In genomic region chr14:22599349-22599748, GRCh38 we compare ENCODE assay signal across 8 cellular contexts. TPM values are rescaled to one million over a fixed set of nuclear protein-coding genes. Genes with fewer than 3 reads are reported as not detected.
DNase-seq lines count a peak whose midpoint lies in the region; ATAC-seq and TF ChIP-seq lines count a peak whose summit lies in the region.

No MANE protein-coding gene starts in this region.

- no peak overlapping the region for H2BK15ac ChIP-seq in neuronal stem cell (ENCODE audit: low read length)

- no peak overlapping the region for H2AFZ ChIP-seq in neuronal stem cell (ENCODE audit: low read length)

- DNase-seq in AG04449 (ENCODE audit: low read depth, low spot score) (no peak), LNCaP clone FGC (ENCODE audit: low read depth) (no peak), natural killer cell (no peak), neuronal stem cell (ENCODE audit: low spot score) (no peak), RPMI8226 (no peak), NCI-H2107 (lab: John Stamatoyannopoulos, UW) (no peak)

- H3K27me3 ChIP-seq in duodenal mucosa (ENCODE audit: control insufficient read depth in 1 of 2, insufficient read depth in 2 of 2, low read length in 2 of 2) (no peaks in the 10 kb centered on the region), neuronal stem cell (ENCODE audit: control insufficient read depth in 3 of 3, insufficient read depth in 3 of 3, low read depth in 1 of 3, low read length in 3 of 3) (peaks cover 0 to 34% (median 0%) of the 10 kb centered on the region in 3 experiments)

- H3K4me1 ChIP-seq in duodenal mucosa (ENCODE audit: control insufficient read depth in 1 of 2, insufficient read depth in 2 of 2, low read length in 2 of 2) (peaks cover 12 to 19% of the 10 kb centered on the region in 2 donors), neuronal stem cell (ENCODE audit: control insufficient read depth in 2 of 2, insufficient read depth in 1 of 2, low read depth in 1 of 2, low read length in 2 of 2) (peaks cover 4 to 6% of the 10 kb centered on the region in 2 donors)

- no peak overlapping the region for H2BK12ac ChIP-seq in neuronal stem cell (ENCODE audit: low read length)

- H4K8ac ChIP-seq in neuronal stem cell (ENCODE audit: low read depth, low read length), result no peak overlapping the region

- H3K27me3 Mint-ChIP-seq in natural killer cell (ENCODE audit: low read depth in 2 of 2), result peaks cover 8 to 14% of the 10 kb centered on the region in 2 donors

- H3K27ac ChIP-seq in duodenal mucosa (ENCODE audit: low read depth, low read length), result no peak overlapping the region
- H3K27ac ChIP-seq in neuronal stem cell (replicated peaks; ENCODE audit: low read length), result no peak overlapping the region

- no peak overlapping the region for H4K91ac ChIP-seq in neuronal stem cell (ENCODE audit: low read depth, low read length, poor library complexity)

- peak overlapping the region; percentile 97 for H3K4me3 Mint-ChIP-seq in natural killer cell

- no peak for TF ChIP-seq CTCF in AG04449 (IDR thresholded peaks at IDR 0.05; ENCODE audit: insufficient read depth, low read length, missing control alignments)
- TF ChIP-seq CTCF in LNCaP clone FGC (IDR thresholded peaks at IDR 0.05; ENCODE audit: control insufficient read depth, extremely low read depth, insufficient read depth), result no peak
- TF ChIP-seq CTCF in natural killer cell (IDR thresholded peaks at IDR 0.05), result no peak

- H3K36me3 ChIP-seq in duodenal mucosa (ENCODE audit: control insufficient read depth in 1 of 2, insufficient read depth in 2 of 2, low read length in 2 of 2) (peaks cover 26 to 28% of the 10 kb centered on the region in 2 donors), neuronal stem cell (replicated peaks in 1 of 2; ENCODE audit: control insufficient read depth in 2 of 2, insufficient read depth in 2 of 2, low read length in 2 of 2) (peaks cover 15 to 17% of the 10 kb centered on the region in 2 donors)

- no peak overlapping the region for H3K4ac ChIP-seq in neuronal stem cell (ENCODE audit: low read length)

- no peaks in the 10 kb centered on the region for H3K79me1 ChIP-seq in neuronal stem cell (ENCODE audit: low read depth, low read length)

- CTCF ChIA-PET in AG04449 (lab: Yijun Ruan, JAX), result interaction anchor here (0.8 to 6.3 kb wide), 21 partner anchors 9 to 273 kb away, joined by 3 to 43 read pairs (median 3); partner anchors contain the start of genes DAD1 and MRPL52

- ATAC-seq in natural killer cell (no peak), GM21367 (IDR thresholded peaks at IDR 0.05; ENCODE audit: unreplicated experiment) (no peak)

- H3K23ac ChIP-seq in neuronal stem cell (ENCODE audit: low read depth, low read length, poor library complexity), result no peak overlapping the region

- H2BK5ac ChIP-seq in neuronal stem cell (ENCODE audit: low read length), result no peak overlapping the region

- no peak overlapping the region for H2AK5ac ChIP-seq in neuronal stem cell (ENCODE audit: low read depth, low read length)

- no peaks in the 10 kb centered on the region for H3K9me3 Mint-ChIP-seq in natural killer cell

- H3K18ac ChIP-seq in neuronal stem cell (ENCODE audit: low read length), result no peak overlapping the region

- H3K4me1 Mint-ChIP-seq in natural killer cell, result peaks cover 43 to 44% of the 10 kb centered on the region in 2 donors

- H3K9ac ChIP-seq in duodenal mucosa (ENCODE audit: low read depth in 1 of 2, low read length in 2 of 2) (peak overlapping the region; percentile 87 to 93), neuronal stem cell (ENCODE audit: low read depth, low read length, poor library complexity) (no peak overlapping the region)

- intact Hi-C loops in natural killer cell (cut with micrococcal nuclease), result no loop called here

- peak overlapping the region; percentile 88 to 96 for H3K27ac Mint-ChIP-seq in natural killer cell

- no peak overlapping the region for H3K4me2 ChIP-seq in neuronal stem cell (ENCODE audit: insufficient read depth, low read length, poor library complexity, severe bottlenecking)

- no peak overlapping the region for H3K14ac ChIP-seq in neuronal stem cell (ENCODE audit: low read length)

- H3K36me3 Mint-ChIP-seq in natural killer cell, result no peaks in the 10 kb centered on the region

- POLR2A ChIA-PET in AG04449 (lab: Yijun Ruan, JAX), result interaction anchor here (0.9 to 1.3 kb wide), 2 partner anchors 10 to 14 kb away, joined by 6 to 8 read pairs; partner anchors contain the start of gene DAD1

- H2BK120ac ChIP-seq in neuronal stem cell (ENCODE audit: low read depth, low read length), result no peak overlapping the region

- H3K4me3 ChIP-seq in AG04449 (ENCODE audit: low read depth, low read length) (peak overlapping the region; percentile 92), LNCaP clone FGC (ENCODE audit: low read depth, low read length) (peak overlapping the region; percentile 95), duodenal mucosa (ENCODE audit: low read depth in 1 of 2, low read length in 2 of 2) (peak overlapping the region; percentile 87 to 94), neuronal stem cell (ENCODE audit: low read length in 2 of 2) (peak overlapping the region in 1 of 2 donors; percentile 87)

- no CpG with 5 or more reads among the region's 3 CpGs for WGBS in neuronal stem cell (ENCODE audit: extremely low coverage in 2 of 2, insufficient read length in 2 of 2, insufficient replicate concordance in 1 of 2), 2 donors

- H3K9me3 ChIP-seq in duodenal mucosa (ENCODE audit: control insufficient read depth in 1 of 2, low read length in 2 of 2) (no peaks in the 10 kb centered on the region), neuronal stem cell (replicated peaks in 1 of 2; ENCODE audit: control insufficient read depth in 2 of 2, insufficient read depth in 1 of 2, low read depth in 1 of 2, low read length in 2 of 2) (no peaks in the 10 kb centered on the region)

RNA-seq across cellular contexts. Expression of gene ABHD4, which starts 1.2 kb away (rescaled TPM):
- total RNA-seq in natural killer cell, result 10 to 100 TPM; 29.7 to 39.3 (median 30.2) TPM
- polyA plus RNA-seq in neuronal stem cell (2013, experiment 1 of 2), result 21.7 TPM
- 20.3 TPM for polyA plus RNA-seq in neuronal stem cell (2013, experiment 2 of 2)

RNA-seq across cellular contexts. Expression of gene DAD1, which starts 10.3 kb away (rescaled TPM):
- 10 to 100 TPM; 79.5 to 97.9 (median 92.8) TPM for total RNA-seq in natural killer cell
- polyA plus RNA-seq in neuronal stem cell (2013, experiment 1 of 2), result 182 TPM
- polyA plus RNA-seq in neuronal stem cell (2013, experiment 2 of 2), result 180 TPM

RNA-seq across cellular contexts. Expression of gene OR6J1, which starts 44.8 kb away (rescaled TPM):
- total RNA-seq in natural killer cell, result not detected
- polyA plus RNA-seq in neuronal stem cell (2013, experiment 1 of 2), result not detected
- polyA plus RNA-seq in neuronal stem cell (2013, experiment 2 of 2), result not detected
